In genomic region chr2:159177357-159177756, GRCh38 we compare ENCODE assay signal across 20 cellular contexts.
A peak's percentile ranks its signal among the peaks of the same experiment; 100 is the strongest.
DNase-seq lines count a peak whose midpoint lies in the region; ATAC-seq, FAIRE-seq and TF ChIP-seq lines count a peak whose summit lies in the region.
"Had no signal": no experiment of that assay in that cellular context is flagged by ENCODE, and none has a peak within 500 bp of the region (broad histone marks: within the 10 kb centered on the region; RNA-seq: fewer than 3 reads in every experiment).

No MANE protein-coding gene starts in this region.

- H3K23ac ChIP-seq in IMR-90 (ENCODE audit: low read depth, low read length) = no peak overlapping the region

- H3K4me3 ChIP-seq in A549 = no peak overlapping the region
- no peak overlapping the region for H3K4me3 ChIP-seq in IMR-90 (ENCODE audit: insufficient read depth, low read depth, low read length)
- no peak overlapping the region for H3K4me3 ChIP-seq in body of pancreas
- no peak overlapping the region for H3K4me3 ChIP-seq in testis
- H3K4me3 ChIP-seq: BLaER1 had no signal

- H4K8ac ChIP-seq in IMR-90 (ENCODE audit: low read depth in 2 of 2, low read length in 2 of 2) = no peak overlapping the region

- peaks cover 99% of the 10 kb centered on the region for H3K36me3 Mint-ChIP-seq in nephron progenitor cell (ENCODE audit: low read depth)
- H3K36me3 Mint-ChIP-seq in natural killer cell treated with Interleukin-12 subunit alpha and Interleukin-12 subunit beta and Interleukin-15 and Interleukin-18, amount 100 ng/mL, for 72 hours = no peaks in the 10 kb centered on the region
- H3K36me3 Mint-ChIP-seq: CD4-positive, CD25-positive, alpha-beta regulatory T cell; CD8-positive, alpha-beta T cell had no signal

- no peak overlapping the region for H3K18ac ChIP-seq in IMR-90 (ENCODE audit: low read depth, low read length)

- H3K27me3 Mint-ChIP-seq in nephron progenitor cell (ENCODE audit: low read depth, poor library complexity) = no peaks in the 10 kb centered on the region
- peaks cover 0 to 2% of the 10 kb centered on the region in 2 donors for H3K27me3 Mint-ChIP-seq in natural killer cell treated with Interleukin-12 subunit alpha and Interleukin-12 subunit beta and Interleukin-15 and Interleukin-18, amount 100 ng/mL, for 72 hours
- H3K27me3 Mint-ChIP-seq: B cell; CD4-positive, CD25-positive, alpha-beta regulatory T cell had no signal

- H3K9me3 ChIP-seq in A549 (no peaks in the 10 kb centered on the region), IMR-90 (ENCODE audit: control insufficient read depth, insufficient read depth, low read length) (no peaks in the 10 kb centered on the region), body of pancreas (no peaks in the 10 kb centered on the region), testis (no peaks in the 10 kb centered on the region)
- H3K9me3 ChIP-seq: BLaER1, Caco-2 had no signal

- 88% methylated on average over 3 of the region's 3 CpGs for WGBS in A549 (ENCODE audit: missing lambda C conversion rate)
- no CpG with 5 or more reads among the region's 3 CpGs for WGBS in IMR-90 (ENCODE audit: extremely low coverage in 2 of 2, insufficient read length in 1 of 2), 2 experiments
- WGBS in body of pancreas, 2 donors = 88 to 91% methylated on average over 3 of the region's 3 CpGs
- 90 to 96% methylated on average over 3 of the region's 3 CpGs for WGBS in testis, 2 donors

- no peak overlapping the region for H2AFZ ChIP-seq in IMR-90 (replicated peaks; ENCODE audit: low read length, poor library complexity)

- H2BK120ac ChIP-seq in IMR-90 (ENCODE audit: low read depth, low read length) = no peak overlapping the region

- TF ChIP-seq RAD21 in A549 (conservative IDR thresholded peaks at IDR 0.05 in 1 of 2, IDR thresholded peaks at IDR 0.05 in 1 of 2) = no peak
- TF ChIP-seq RAD21 in IMR-90 (IDR thresholded peaks at IDR 0.05; ENCODE audit: low read length) = no peak

- H4K91ac ChIP-seq in IMR-90 (ENCODE audit: insufficient read depth, low read depth, low read length) = no peak overlapping the region

- no peak overlapping the region for H2AK9ac ChIP-seq in IMR-90 (replicated peaks; ENCODE audit: low read depth, low read length, poor library complexity)

- H3K4me1 ChIP-seq in A549 (no peaks in the 10 kb centered on the region), IMR-90 (ENCODE audit: control insufficient read depth, insufficient read depth, low read length) (peaks cover 5% of the 10 kb centered on the region), body of pancreas (peaks cover 22% of the 10 kb centered on the region), testis (no peaks in the 10 kb centered on the region)

- FAIRE-seq in A549 (lab: Jason Lieb, UNC) = no peak
- FAIRE-seq: G401.6, GM12892 had no signal

- intact Hi-C loops in IMR-90 (cut with micrococcal nuclease) (no loop called here), body of pancreas (cut with DNase I) (no loop called here), testis (cut with DNase I; ENCODE audit: low total_unique reads) (no loop called here)

- no peaks in the 10 kb centered on the region for H4K20me1 ChIP-seq in IMR-90 (ENCODE audit: insufficient read depth, low read length)
- H4K20me1 ChIP-seq: BLaER1 had no signal

- no peak overlapping the region for H2BK15ac ChIP-seq in IMR-90 (ENCODE audit: low read depth, low read length)

- H3K4me1 Mint-ChIP-seq in nephron progenitor cell = peaks cover 47% of the 10 kb centered on the region
- peaks cover 13 to 17% of the 10 kb centered on the region in 2 donors for H3K4me1 Mint-ChIP-seq in natural killer cell treated with Interleukin-12 subunit alpha and Interleukin-12 subunit beta and Interleukin-15 and Interleukin-18, amount 100 ng/mL, for 72 hours (ENCODE audit: low read depth in 2 of 2)
- H3K4me1 Mint-ChIP-seq: B cell had no signal

- DNase-seq in A549 (ENCODE audit: low read depth in 1 of 2, low spot score in 1 of 2) = no peak
- DNase-seq in IMR-90 = no peak
- no peak for DNase-seq in body of pancreas
- DNase-seq in nephron progenitor cell = no peak
- no peak for DNase-seq in NCI-H2081 (lab: John Stamatoyannopoulos, UW)
- no peak for DNase-seq in testis
- no peak for DNase-seq in epidermal melanocyte (ENCODE audit: insufficient read length, low spot score)
- no peak for DNase-seq in natural killer cell treated with Interleukin-12 subunit alpha and Interleukin-12 subunit beta and Interleukin-15 and Interleukin-18, amount 100 ng/mL, for 72 hours (ENCODE audit: low spot score)
- DNase-seq: Caco-2; CD4-positive, CD25-positive, alpha-beta regulatory T cell; CD8-positive, alpha-beta T cell; DMS153; DND-41; GOT3; H7; HCEC 1CT had no signal

- no peak overlapping the region for H3K4me2 ChIP-seq in A549
- no peak overlapping the region for H3K4me2 ChIP-seq in IMR-90 (ENCODE audit: low read depth, low read length)
- H3K4me2 ChIP-seq: BLaER1 had no signal

- H2BK5ac ChIP-seq in IMR-90 (ENCODE audit: low read depth, low read length, poor library complexity, severe bottlenecking) = no peak overlapping the region

- no peak for TF ChIP-seq EP300 in A549 (IDR thresholded peaks at IDR 0.05)

- no peak overlapping the region for H3K4me3 Mint-ChIP-seq in nephron progenitor cell
- H3K4me3 Mint-ChIP-seq in natural killer cell treated with Interleukin-12 subunit alpha and Interleukin-12 subunit beta and Interleukin-15 and Interleukin-18, amount 100 ng/mL, for 72 hours = no peak overlapping the region
- H3K4me3 Mint-ChIP-seq: B cell; CD4-positive, CD25-positive, alpha-beta regulatory T cell; CD8-positive, alpha-beta T cell had no signal

- dilution Hi-C loops in IMR-90 (cut with HindIII; ENCODE audit: low sequenced_read_pairs, unreplicated experiment) = no loop called here

- no peak overlapping the region for H4K5ac ChIP-seq in IMR-90 (ENCODE audit: low read depth, low read length)

- TF ChIP-seq POLR2A in A549 (IDR thresholded peaks at IDR 0.05; ENCODE audit: low read length) (no peak), IMR-90 (IDR thresholded peaks at IDR 0.05; ENCODE audit: low read depth, low read length) (no peak), body of pancreas (IDR thresholded peaks at IDR 0.05) (no peak), testis (IDR thresholded peaks at IDR 0.05) (no peak)

- H3K4ac ChIP-seq in IMR-90 (ENCODE audit: low read depth, low read length) = no peak overlapping the region

- H3K9me1 ChIP-seq in IMR-90 (ENCODE audit: insufficient read depth, low read length) = peaks cover 19% of the 10 kb centered on the region

- no peak overlapping the region for H3K9ac ChIP-seq in IMR-90 (ENCODE audit: low read depth, low read length)
- H3K9ac ChIP-seq: BLaER1 had no signal

- H3K27me3 ChIP-seq in IMR-90 (ENCODE audit: control insufficient read depth, insufficient read depth, low read length) (no peaks in the 10 kb centered on the region), body of pancreas (no peaks in the 10 kb centered on the region), testis (no peaks in the 10 kb centered on the region)
- H3K27me3 ChIP-seq: BLaER1 had no signal

- H2AK5ac ChIP-seq in IMR-90 (ENCODE audit: low read depth, low read length) = no peak overlapping the region

- POLR2A ChIA-PET in A549 (lab: Yijun Ruan, JAX) (no interaction called here), IMR-90 (lab: Charles Lee; ENCODE audit: unreplicated experiment) (no interaction called here)

- no peaks in the 10 kb centered on the region; a peak in 2 of 4 replicates for H3K79me1 ChIP-seq in IMR-90 (ENCODE audit: low read depth in 1 of 2, low read length in 2 of 2)

- no peak overlapping the region for H3K56ac ChIP-seq in IMR-90 (ENCODE audit: extremely low read depth, insufficient read depth, low read length)

- in situ Hi-C loops in IMR-90 (cut with MboI; ENCODE audit: low sequenced_read_pairs) = no loop called here

- no peak overlapping the region for H2BK20ac ChIP-seq in IMR-90 (ENCODE audit: low read depth, low read length)

- H3K9me3 Mint-ChIP-seq in nephron progenitor cell = no peaks in the 10 kb centered on the region
- H3K9me3 Mint-ChIP-seq in natural killer cell treated with Interleukin-12 subunit alpha and Interleukin-12 subunit beta and Interleukin-15 and Interleukin-18, amount 100 ng/mL, for 72 hours = no peaks in the 10 kb centered on the region
- H3K9me3 Mint-ChIP-seq: CD4-positive, CD25-positive, alpha-beta regulatory T cell; CD8-positive, alpha-beta T cell had no signal

- ATAC-seq in A549 (no peak), IMR-90 (ENCODE audit: low read depth) (no peak), body of pancreas (no peak)
- no peak for ATAC-seq in natural killer cell treated with Interleukin-12 subunit alpha and Interleukin-12 subunit beta and Interleukin-15 and Interleukin-18, amount 100 ng/mL, for 72 hours
- ATAC-seq: CD8-positive, alpha-beta T cell had no signal

- H3K36me3 ChIP-seq in IMR-90 (ENCODE audit: control insufficient read depth, insufficient read depth, low read length) (peaks cover 44% of the 10 kb centered on the region), body of pancreas (replicated peaks in 1 of 2; ENCODE audit: insufficient read depth in 1 of 2, low read depth in 2 of 2) (peaks cover 0 to 15% of the 10 kb centered on the region in 2 donors), testis (ENCODE audit: low read depth, missing control alignments) (no peaks in the 10 kb centered on the region)
- H3K36me3 ChIP-seq: BLaER1 had no signal

- TF ChIP-seq CTCF in A549 (IDR thresholded peaks at IDR 0.05) (no peak), IMR-90 (conservative IDR thresholded peaks at IDR 0.05; ENCODE audit: low read depth, low read length) (no peak), body of pancreas (IDR thresholded peaks at IDR 0.05) (no peak), nephron progenitor cell (IDR thresholded peaks at IDR 0.05) (no peak), testis (IDR thresholded peaks at IDR 0.05) (no peak)

- H3K27ac ChIP-seq in A549 (no peak overlapping the region), IMR-90 (ENCODE audit: insufficient read depth, low read length) (no peak overlapping the region), body of pancreas (peak overlapping the region in 3 of 4 donors; percentile 49 to 66 (median 52)), testis (no peak overlapping the region)
- H3K27ac ChIP-seq: BLaER1 had no signal

- H3K14ac ChIP-seq in IMR-90 (replicated peaks; ENCODE audit: low read depth, low read length) = no peak overlapping the region

- BruUV-seq in IMR-90 (replicated peaks; lab: Mats Ljungman, UMichigan) = no TSS peak

- peak overlapping the region; percentile 98 for H3K27ac Mint-ChIP-seq in nephron progenitor cell
- H3K27ac Mint-ChIP-seq in natural killer cell treated with Interleukin-12 subunit alpha and Interleukin-12 subunit beta and Interleukin-15 and Interleukin-18, amount 100 ng/mL, for 72 hours = no peak overlapping the region
- H3K27ac Mint-ChIP-seq: B cell; CD8-positive, alpha-beta T cell had no signal

- CTCF ChIA-PET in A549 (lab: Yijun Ruan, JAX) = no interaction called here
- CTCF ChIA-PET in IMR-90 (lab: Yijun Ruan, JAX) = no interaction called here

TF ChIP-seq in A549, 52 proteins besides CTCF, POLR2A, EP300 and RAD21:
- TF ChIP-seq HDAC2 (IDR thresholded peaks at IDR 0.05) (no peak), MAFK (IDR thresholded peaks at IDR 0.05; ENCODE audit: partially characterized antibody) (peak; percentile 71)

TF ChIP-seq in IMR-90, 13 proteins besides CTCF, POLR2A, EP300 and RAD21 (continues in another document):
- no peak for TF ChIP-seq SMC3 (IDR thresholded peaks at IDR 0.05; ENCODE audit: low read depth, low read length)

Comparison
In these comparisons a context has a peak if more than half of its experiments do, and no peak if none do; other contexts are left out.
1. H3K27ac ChIP-seq: peak in body of pancreas (3 of 4); none in A549 (0 of 2), IMR-90 (single experiment) and testis (0 of 2).